Comparison of ENCODE assay signal across 9 cellular contexts in the genomic region with DNA sequence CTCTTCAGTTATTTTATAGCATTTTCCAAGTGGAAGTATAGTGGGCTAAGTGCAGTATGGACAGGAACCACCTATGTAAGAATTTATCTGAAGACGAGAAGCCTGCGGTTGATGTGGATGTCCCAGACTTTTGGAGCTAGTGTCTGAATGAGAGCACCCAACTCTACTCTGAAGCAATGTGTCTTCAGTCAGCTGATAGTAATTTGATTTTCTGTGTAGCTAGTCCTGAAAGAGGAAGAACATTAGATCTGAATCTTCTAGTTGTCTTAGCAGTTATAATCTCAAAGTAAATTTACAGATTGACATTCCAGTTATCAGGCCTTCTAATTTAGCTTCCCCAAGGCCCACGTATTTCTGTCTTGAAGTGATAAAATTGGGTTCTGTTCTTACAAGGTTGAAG. TPM values are rescaled to one million over a fixed set of nuclear protein-coding genes. Genes with fewer than 3 reads are reported as not detected.
DNase-seq lines count a peak whose midpoint lies in the region; ATAC-seq and TF ChIP-seq lines count a peak whose summit lies in the region.
"Had no signal": no experiment of that assay in that cellular context is flagged by ENCODE, and none has a peak within 500 bp of the region (broad histone marks: within the 10 kb centered on the region; RNA-seq: fewer than 3 reads in every experiment).

No MANE protein-coding gene starts in this region.

- peaks cover 7% of the 10 kb centered on the region; the same call in 1 of the 2 replicates for H3K4me1 ChIP-seq in MM.1S (ENCODE audit: low read length)
- no peaks in the 10 kb centered on the region for H3K4me1 ChIP-seq in effector memory CD4-positive, alpha-beta T cell (ENCODE audit: control insufficient read depth, insufficient read depth, low read length, poor library complexity, severe bottlenecking)

- no peak overlapping the region for H3K9ac ChIP-seq in MM.1S (ENCODE audit: low read length)

- no peaks in the 10 kb centered on the region for H3K9me2 ChIP-seq in MM.1S (replicated peaks; ENCODE audit: insufficient read depth, low read length)

- H3K4me2 ChIP-seq in MM.1S (ENCODE audit: low read depth, low read length) = peak overlapping the region; percentile 82; the same call in 1 of the 2 replicates

- H4K20me1 ChIP-seq in MM.1S (ENCODE audit: insufficient read depth, low read length) = no peaks in the 10 kb centered on the region

- peaks cover 1 to 3% of the 10 kb centered on the region in 2 donors for H3K36me3 Mint-ChIP-seq in CD14-positive monocyte
- H3K36me3 Mint-ChIP-seq in chondrocyte (ENCODE audit: low read depth) = peaks cover 1% of the 10 kb centered on the region
- H3K36me3 Mint-ChIP-seq in naive thymus-derived CD8-positive, alpha-beta T cell = peaks cover 0 to 10% (median 0%) of the 10 kb centered on the region in 3 donors

- H3K4me1 Mint-ChIP-seq in CD14-positive monocyte (peaks cover 24% of the 10 kb centered on the region), chondrocyte (ENCODE audit: low read depth) (peaks cover 43% of the 10 kb centered on the region)
- peaks cover 12 to 38% (median 33%) of the 10 kb centered on the region in 4 donors for H3K4me1 Mint-ChIP-seq in naive thymus-derived CD8-positive, alpha-beta T cell

- H3K79me2 ChIP-seq in MM.1S (ENCODE audit: low read length) = peaks cover 20% of the 10 kb centered on the region

- POLR2A ChIA-PET in naive thymus-derived CD8-positive, alpha-beta T cell (lab: Charles Lee) = no interaction called here

- H3K27me3 ChIP-seq in MM.1S (replicated peaks; ENCODE audit: insufficient read depth, low read length) = no peaks in the 10 kb centered on the region
- no peaks in the 10 kb centered on the region for H3K27me3 ChIP-seq in effector memory CD4-positive, alpha-beta T cell (replicated peaks; ENCODE audit: control insufficient read depth, insufficient read depth, low read length, poor library complexity, severe bottlenecking)

- H3K4me3 Mint-ChIP-seq in CD14-positive monocyte (peak overlapping the region; percentile 3 to 99), chondrocyte (ENCODE audit: unreplicated experiment) (peak overlapping the region; percentile 99)
- peak overlapping the region; percentile 71 to 99 (median 97) for H3K4me3 Mint-ChIP-seq in naive thymus-derived CD8-positive, alpha-beta T cell

- H3K4me3 ChIP-seq in MM.1S (ENCODE audit: low read length) = peak overlapping the region; percentile 78; the same call in 1 of the 2 replicates
- H3K4me3 ChIP-seq in effector memory CD4-positive, alpha-beta T cell (ENCODE audit: insufficient read depth, low read depth, low read length, poor library complexity, severe bottlenecking) = no peak overlapping the region

- H3K27me3 Mint-ChIP-seq in CD14-positive monocyte (ENCODE audit: low read depth in 3 of 3) (peaks cover 0 to 2% (median 0%) of the 10 kb centered on the region in 3 donors), chondrocyte (ENCODE audit: low read depth) (peaks cover under 1% of the 10 kb centered on the region)
- H3K27me3 Mint-ChIP-seq in naive thymus-derived CD8-positive, alpha-beta T cell = no peaks in the 10 kb centered on the region

- no peaks in the 10 kb centered on the region for H3K9me3 Mint-ChIP-seq in CD14-positive monocyte
- no peaks in the 10 kb centered on the region for H3K9me3 Mint-ChIP-seq in chondrocyte (ENCODE audit: low read depth)
- H3K9me3 Mint-ChIP-seq in naive thymus-derived CD8-positive, alpha-beta T cell = no peaks in the 10 kb centered on the region

- intact Hi-C loops in CD14-positive monocyte (cut with micrococcal nuclease) = loop anchor here (5.0 to 10.0 kb wide), 5 partner anchors 95 to 425 kb away; partner anchors contain the start of genes KIAA1143 (in 1 of the 2) and KIF15 (in 1 of the 2)

- no peak overlapping the region for H2AFZ ChIP-seq in MM.1S (ENCODE audit: low read length)

- ATAC-seq in naive thymus-derived CD8-positive, alpha-beta T cell = no peak
- no peak for ATAC-seq in HG03354 (IDR thresholded peaks at IDR 0.05; ENCODE audit: poor library complexity, severe bottlenecking, unreplicated experiment)

- no peaks in the 10 kb centered on the region for H3K36me3 ChIP-seq in MM.1S (replicated peaks; ENCODE audit: insufficient read depth, low read length)
- H3K36me3 ChIP-seq in effector memory CD4-positive, alpha-beta T cell (ENCODE audit: control insufficient read depth, insufficient read depth, low read length) = no peaks in the 10 kb centered on the region

- no peak for DNase-seq in CD14-positive monocyte (ENCODE audit: low spot score)
- no peak for DNase-seq in MM.1S
- no peak for DNase-seq in chondrocyte (ENCODE audit: low spot score)
- DNase-seq in naive thymus-derived CD8-positive, alpha-beta T cell = no peak
- DNase-seq in NCI-H1092 treated with DMSO at 0.1 percent for 48 hours (lab: John Stamatoyannopoulos, UW) = no peak
- no peak for DNase-seq in effector memory CD4-positive, alpha-beta T cell
- DNase-seq in mucosa of gallbladder (ENCODE audit: low spot score) = no peak
- DNase-seq: activated CD4-positive, alpha-beta T cell treated with anti-CD3 and anti-CD28 coated beads for 1 hour had no signal

- no peaks in the 10 kb centered on the region for H3K9me3 ChIP-seq in MM.1S (replicated peaks; ENCODE audit: insufficient read depth, low read length)
- no peaks in the 10 kb centered on the region for H3K9me3 ChIP-seq in effector memory CD4-positive, alpha-beta T cell (ENCODE audit: control insufficient read depth, low read length)

- TF ChIP-seq CTCF in CD14-positive monocyte (IDR thresholded peaks at IDR 0.05) (no peak), MM.1S (IDR thresholded peaks at IDR 0.05; ENCODE audit: low read length) (no peak), chondrocyte (IDR thresholded peaks at IDR 0.05) (no peak)

- H3K27ac Mint-ChIP-seq in CD14-positive monocyte (peak overlapping the region in 6 of 7 donors; percentile 25 to 99 (median 81)), chondrocyte (ENCODE audit: unreplicated experiment) (peak overlapping the region; percentile 98)
- peak overlapping the region in 9 of 10 donors; percentile 21 to 99 (median 90) for H3K27ac Mint-ChIP-seq in naive thymus-derived CD8-positive, alpha-beta T cell

- H3F3A ChIP-seq in MM.1S (ENCODE audit: insufficient read depth, low read length) = peaks cover 6% of the 10 kb centered on the region; the same call in 1 of the 2 replicates

- no peak overlapping the region for H3K27ac ChIP-seq in MM.1S (ENCODE audit: low read length)
- no peak overlapping the region for H3K27ac ChIP-seq in effector memory CD4-positive, alpha-beta T cell (ENCODE audit: insufficient read depth, low read length, poor library complexity, severe bottlenecking)

RNA-seq across cellular contexts. Expression of gene TCAIM, which starts 1.4 kb away (rescaled TPM):
- 10 to 100 TPM; 20.0 to 26.7 TPM for polyA plus RNA-seq in CD14-positive monocyte
- total RNA-seq in chondrocyte (19.3 to 36.3 TPM (median 24.1 TPM) in 3 replicates), mucosa of gallbladder (31.3 TPM)
- 10 to 100 TPM; 19.5 to 23.7 TPM for total RNA-seq in naive thymus-derived CD8-positive, alpha-beta T cell
- polyA plus RNA-seq in naive thymus-derived CD8-positive, alpha-beta T cell = 10 to 100 TPM; 12.1 to 14.0 (median 13.1) TPM
